1 cellular context compared by ENCODE assay signal in genomic region chr15:44712108-44713005, GRCh38.
TF ChIP-seq lines count a peak whose summit lies in the region.

No MANE protein-coding gene starts in this region.

TF ChIP-seq in HepG2, 621 proteins besides CTCF, POLR2A, EP300 and RAD21 (continues in another document):
- no peak for TF ChIP-seq ZNF20 (CRISPR knock-in tag; IDR thresholded peaks at IDR 0.05)
- TF ChIP-seq CHD2 (IDR thresholded peaks at IDR 0.05; ENCODE audit: low read depth, low read length), result no peak
- no peak for TF ChIP-seq CSRNP2 (CRISPR knock-in tag; conservative IDR thresholded peaks at IDR 0.05; ENCODE audit: low read depth)
- no peak for TF ChIP-seq ZSCAN29 (CRISPR knock-in tag; conservative IDR thresholded peaks at IDR 0.05)
- no peak for TF ChIP-seq KAT7 (CRISPR knock-in tag; IDR thresholded peaks at IDR 0.05; ENCODE audit: borderline replicate concordance)
- TF ChIP-seq ARNT (IDR thresholded peaks at IDR 0.05), result no peak
- no peak for TF ChIP-seq ZEB1 (IDR thresholded peaks at IDR 0.05; ENCODE audit: insufficient replicate concordance, low read depth)
- no peak for TF ChIP-seq AGO2 (optimal IDR thresholded peaks at IDR 0.05; ENCODE audit: low read depth, low read length)
- TF ChIP-seq RFXAP (CRISPR knock-in tag; IDR thresholded peaks at IDR 0.05; ENCODE audit: borderline replicate concordance), result 0 out of 2 replicates have a peak, but pooled peaks have one; percentile 21
- TF ChIP-seq ZNF235 (CRISPR knock-in tag; IDR thresholded peaks at IDR 0.05; ENCODE audit: borderline replicate concordance), result no peak
- TF ChIP-seq POLR2AphosphoS5 (IDR thresholded peaks at IDR 0.05; ENCODE audit: low read depth, low read length), result no peak
- TF ChIP-seq ZNF782 (CRISPR knock-in tag; IDR thresholded peaks at IDR 0.05; ENCODE audit: borderline replicate concordance), result no peak
- TF ChIP-seq MZF1 (CRISPR knock-in tag; IDR thresholded peaks at IDR 0.05; ENCODE audit: borderline replicate concordance), result no peak
- TF ChIP-seq CENPX (CRISPR knock-in tag; IDR thresholded peaks at IDR 0.05), result no peak
- TF ChIP-seq SNAPC5 (CRISPR knock-in tag; IDR thresholded peaks at IDR 0.05; ENCODE audit: borderline replicate concordance), result no peak
- TF ChIP-seq BCL3 (CRISPR knock-in tag; IDR thresholded peaks at IDR 0.05), result no peak
- TF ChIP-seq ZNF33A (CRISPR knock-in tag; IDR thresholded peaks at IDR 0.05; ENCODE audit: borderline replicate concordance), result no peak
- TF ChIP-seq ZNF451 (CRISPR knock-in tag; IDR thresholded peaks at IDR 0.05), result no peak
- TF ChIP-seq IRF2 (CRISPR knock-in tag; IDR thresholded peaks at IDR 0.05), result peak; percentile 99
- no peak for TF ChIP-seq NR2F2 (IDR thresholded peaks at IDR 0.05; ENCODE audit: borderline replicate concordance, low read depth)
- TF ChIP-seq ZXDC (CRISPR knock-in tag; IDR thresholded peaks at IDR 0.05), result no peak
- TF ChIP-seq ZNF770 (CRISPR knock-in tag; IDR thresholded peaks at IDR 0.05), result peak; percentile 96
- TF ChIP-seq ZNF776 (CRISPR knock-in tag; IDR thresholded peaks at IDR 0.05), result no peak
- TF ChIP-seq CENPBD1 (CRISPR knock-in tag; IDR thresholded peaks at IDR 0.05; ENCODE audit: borderline replicate concordance, low read depth), result no peak
- TF ChIP-seq ELF1 (CRISPR knock-in tag; IDR thresholded peaks at IDR 0.05), result no peak
- no peak for TF ChIP-seq THAP8 (CRISPR knock-in tag; IDR thresholded peaks at IDR 0.05; ENCODE audit: borderline replicate concordance)
- peak; percentile 20; the same call in 1 of the 2 replicates for TF ChIP-seq ZNF670 (CRISPR knock-in tag; IDR thresholded peaks at IDR 0.05; ENCODE audit: borderline replicate concordance)
- TF ChIP-seq HIVEP1 (CRISPR knock-in tag; IDR thresholded peaks at IDR 0.05), result no peak
- no peak for TF ChIP-seq ZSCAN5A (CRISPR knock-in tag; IDR thresholded peaks at IDR 0.05; ENCODE audit: borderline replicate concordance)
- no peak for TF ChIP-seq DNMT3B (CRISPR knock-in tag; conservative IDR thresholded peaks at IDR 0.05)
- no peak; the same call in 1 of the 2 replicates for TF ChIP-seq ZBTB10 (CRISPR knock-in tag; IDR thresholded peaks at IDR 0.05; ENCODE audit: borderline replicate concordance)
- no peak; the same call in 1 of the 2 replicates for TF ChIP-seq TGIF2 (CRISPR knock-in tag; IDR thresholded peaks at IDR 0.05)
- no peak for TF ChIP-seq ZNF367 (CRISPR knock-in tag; IDR thresholded peaks at IDR 0.05; ENCODE audit: borderline replicate concordance)
- TF ChIP-seq ZNF674 (CRISPR knock-in tag; IDR thresholded peaks at IDR 0.05; ENCODE audit: low read depth), result no peak
- TF ChIP-seq NCOR1 (IDR thresholded peaks at IDR 0.05; ENCODE audit: borderline replicate concordance, low read length), result no peak
- no peak for TF ChIP-seq SKI (IDR thresholded peaks at IDR 0.05; ENCODE audit: partially characterized antibody)
- no peak for TF ChIP-seq DPF2 (CRISPR knock-in tag; IDR thresholded peaks at IDR 0.05; ENCODE audit: borderline replicate concordance, low read depth)
- TF ChIP-seq YY1 (IDR thresholded peaks at IDR 0.05; ENCODE audit: insufficient read depth, insufficient replicate concordance, low read depth, low read length), result no peak
- TF ChIP-seq SATB2 (CRISPR knock-in tag; IDR thresholded peaks at IDR 0.05), result no peak
- TF ChIP-seq PCBP2 (optimal IDR thresholded peaks at IDR 0.05; ENCODE audit: low read depth, low read length, poor library complexity, severe bottlenecking), result no peak
- TF ChIP-seq ZSCAN20 (CRISPR knock-in tag; IDR thresholded peaks at IDR 0.05; ENCODE audit: borderline replicate concordance), result no peak
- TF ChIP-seq SKIL (CRISPR knock-in tag; IDR thresholded peaks at IDR 0.05; ENCODE audit: borderline replicate concordance), result no peak
- TF ChIP-seq ZFP62 (CRISPR knock-in tag; IDR thresholded peaks at IDR 0.05), result no peak
- TF ChIP-seq XRCC5 (optimal IDR thresholded peaks at IDR 0.05; ENCODE audit: low read length), result peak; percentile 13
- TF ChIP-seq HNRNPH1 (optimal IDR thresholded peaks at IDR 0.05; ENCODE audit: low read depth, low read length), result no peak
- peak; percentile 11; the same call in 1 of the 2 replicates for TF ChIP-seq ZKSCAN1 (IDR thresholded peaks at IDR 0.05; ENCODE audit: low read length)
- TF ChIP-seq POGZ (CRISPR knock-in tag; IDR thresholded peaks at IDR 0.05), result peak; percentile 47; the same call in 1 of the 2 replicates
- TF ChIP-seq RCOR2 (CRISPR knock-in tag; IDR thresholded peaks at IDR 0.05), result no peak
- TF ChIP-seq ZNF256 (CRISPR knock-in tag; conservative IDR thresholded peaks at IDR 0.05), result no peak
- no peak for TF ChIP-seq RFXANK (CRISPR knock-in tag; IDR thresholded peaks at IDR 0.05)
- TF ChIP-seq ZNF563 (CRISPR knock-in tag; IDR thresholded peaks at IDR 0.05), result no peak
- no peak for TF ChIP-seq MAZ (IDR thresholded peaks at IDR 0.05; ENCODE audit: borderline replicate concordance, low read depth, low read length)
- TF ChIP-seq MAZ (CRISPR knock-in tag; IDR thresholded peaks at IDR 0.05; ENCODE audit: low read depth), result no peak
- no peak for TF ChIP-seq ZNF709 (CRISPR knock-in tag; IDR thresholded peaks at IDR 0.05)
- TF ChIP-seq HDAC1 (CRISPR knock-in tag; IDR thresholded peaks at IDR 0.05), result 0 out of 2 replicates have a peak, but pooled peaks have one; percentile 31
- no peak for TF ChIP-seq CBX5 (CRISPR knock-in tag; IDR thresholded peaks at IDR 0.05; ENCODE audit: borderline replicate concordance)
- no peak for TF ChIP-seq ZBTB42 (CRISPR knock-in tag; IDR thresholded peaks at IDR 0.05)
- TF ChIP-seq ZNF615 (CRISPR knock-in tag; IDR thresholded peaks at IDR 0.05; ENCODE audit: borderline replicate concordance), result no peak
- TF ChIP-seq GATA4 (IDR thresholded peaks at IDR 0.05; ENCODE audit: borderline replicate concordance, low read depth), result no peak
- TF ChIP-seq HNRNPK (IDR thresholded peaks at IDR 0.05; ENCODE audit: low read depth, low read length, poor library complexity, severe bottlenecking), result no peak
- no peak for TF ChIP-seq CEBPG (CRISPR knock-in tag; IDR thresholded peaks at IDR 0.05)
- no peak for TF ChIP-seq NKX3-1 (CRISPR knock-in tag; IDR thresholded peaks at IDR 0.05)
- no peak for TF ChIP-seq HDAC6 (IDR thresholded peaks at IDR 0.05; ENCODE audit: low read depth, low read length)
